Comparison of ENCODE assay signal across 8 cellular contexts in the genomic region with DNA sequence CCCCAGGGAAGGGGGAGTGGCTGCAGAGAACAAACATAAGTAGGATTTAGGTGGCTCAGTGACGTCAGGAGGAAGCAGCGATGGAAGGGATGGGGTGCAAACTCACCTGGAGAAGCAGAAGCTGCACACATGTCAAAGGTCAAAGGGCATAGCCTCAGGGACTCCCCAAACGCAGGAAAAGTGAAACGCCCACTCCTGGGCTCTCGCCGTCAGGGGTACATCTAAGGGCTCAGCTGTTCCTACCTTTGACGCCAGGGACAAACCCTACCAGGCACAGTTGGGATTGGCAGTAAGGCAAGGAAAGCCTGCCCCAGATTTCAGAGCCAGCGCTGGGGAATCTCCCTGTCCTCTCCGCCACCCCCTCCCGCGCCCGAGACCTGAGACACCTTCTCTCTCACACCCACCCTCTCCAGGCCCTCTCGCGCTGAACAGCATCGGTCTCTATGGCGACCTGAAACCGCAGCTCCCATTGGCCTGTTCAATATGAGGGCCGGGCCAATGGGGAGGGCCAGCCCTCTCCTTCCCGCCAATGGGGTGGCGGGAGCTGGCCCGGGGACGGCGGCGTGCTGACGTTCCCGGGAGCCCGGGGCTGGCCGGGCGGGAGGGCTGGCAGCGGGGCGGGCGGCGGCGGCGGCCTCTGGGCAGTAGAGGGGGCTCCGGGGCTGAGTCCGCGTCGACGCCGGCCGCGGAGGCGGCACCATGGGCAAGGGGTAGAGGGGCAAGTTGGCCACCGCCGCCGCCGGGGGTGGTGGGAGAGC. TPM values are rescaled to one million over a fixed set of nuclear protein-coding genes. Genes with fewer than 3 reads are reported as not detected.
DNase-seq lines count a peak whose midpoint lies in the region; ATAC-seq, FAIRE-seq and TF ChIP-seq lines count a peak whose summit lies in the region.

A gene (minus strand): TSS at position 445 of the 758 bp plus-strand sequence. CDS start 314 bp downstream, at position 131.
A gene with protein sequence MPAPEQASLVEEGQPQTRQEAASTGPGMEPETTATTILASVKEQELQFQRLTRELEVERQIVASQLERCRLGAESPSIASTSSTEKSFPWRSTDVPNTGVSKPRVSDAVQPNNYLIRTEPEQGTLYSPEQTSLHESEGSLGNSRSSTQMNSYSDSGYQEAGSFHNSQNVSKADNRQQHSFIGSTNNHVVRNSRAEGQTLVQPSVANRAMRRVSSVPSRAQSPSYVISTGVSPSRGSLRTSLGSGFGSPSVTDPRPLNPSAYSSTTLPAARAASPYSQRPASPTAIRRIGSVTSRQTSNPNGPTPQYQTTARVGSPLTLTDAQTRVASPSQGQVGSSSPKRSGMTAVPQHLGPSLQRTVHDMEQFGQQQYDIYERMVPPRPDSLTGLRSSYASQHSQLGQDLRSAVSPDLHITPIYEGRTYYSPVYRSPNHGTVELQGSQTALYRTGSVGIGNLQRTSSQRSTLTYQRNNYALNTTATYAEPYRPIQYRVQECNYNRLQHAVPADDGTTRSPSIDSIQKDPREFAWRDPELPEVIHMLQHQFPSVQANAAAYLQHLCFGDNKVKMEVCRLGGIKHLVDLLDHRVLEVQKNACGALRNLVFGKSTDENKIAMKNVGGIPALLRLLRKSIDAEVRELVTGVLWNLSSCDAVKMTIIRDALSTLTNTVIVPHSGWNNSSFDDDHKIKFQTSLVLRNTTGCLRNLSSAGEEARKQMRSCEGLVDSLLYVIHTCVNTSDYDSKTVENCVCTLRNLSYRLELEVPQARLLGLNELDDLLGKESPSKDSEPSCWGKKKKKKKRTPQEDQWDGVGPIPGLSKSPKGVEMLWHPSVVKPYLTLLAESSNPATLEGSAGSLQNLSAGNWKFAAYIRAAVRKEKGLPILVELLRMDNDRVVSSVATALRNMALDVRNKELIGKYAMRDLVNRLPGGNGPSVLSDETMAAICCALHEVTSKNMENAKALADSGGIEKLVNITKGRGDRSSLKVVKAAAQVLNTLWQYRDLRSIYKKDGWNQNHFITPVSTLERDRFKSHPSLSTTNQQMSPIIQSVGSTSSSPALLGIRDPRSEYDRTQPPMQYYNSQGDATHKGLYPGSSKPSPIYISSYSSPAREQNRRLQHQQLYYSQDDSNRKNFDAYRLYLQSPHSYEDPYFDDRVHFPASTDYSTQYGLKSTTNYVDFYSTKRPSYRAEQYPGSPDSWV (plus strand): TSS at position 644 of the 758 bp plus-strand sequence. CDS start 76,233 bp downstream, outside the sequence.

- peak within 1 kb of the TSS; percentile 74 to 75 for H3K9ac ChIP-seq in kidney (ENCODE audit: low read length in 2 of 2)

- peak; percentile 38 for FAIRE-seq in kidney (lab: Jason Lieb, UNC)

- intact Hi-C loops in kidney (cut with DNase I) = no loop called here

- no peaks in the 10 kb centered on the region for H3K36me3 ChIP-seq in kidney (ENCODE audit: control insufficient read depth in 1 of 2, insufficient read depth in 2 of 2, low read length in 2 of 2)

- DNase-seq in AG10803 (ENCODE audit: low read depth) = peak; percentile 90
- peak; percentile 76 to 92 for DNase-seq in NCI-H446 (lab: John Stamatoyannopoulos, UW)
- DNase-seq in activated CD4-positive, alpha-beta T cell treated with anti-CD3 and anti-CD28 coated beads for 1 hour = peak; percentile 82
- DNase-seq in cerebellar nuclear complex (lab: John Stamatoyannopoulos, UW) = peak; percentile 88 to 89
- DNase-seq in kidney = peak; percentile 97
- DNase-seq in stimulated activated CD4-positive, alpha-beta T cell treated with anti-CD3 and anti-CD28 coated beads, Interleukin-12 subunit alpha, Interleukin-12 subunit beta, amount 100 ng/mL, for 48 hours (ENCODE audit: low read depth in 2 of 3, low spot score in 1 of 3) = peak; percentile 73 to 85 (median 82)

- H3K4me3 ChIP-seq in AG10803 (ENCODE audit: low read length) = peak within 1 kb of the TSS; percentile 87
- peak within 1 kb of the TSS; percentile 91 to 94 for H3K4me3 ChIP-seq in kidney (ENCODE audit: low read length in 2 of 2)

- peaks cover 14 to 18% of the 10 kb centered on the region in 2 donors for H3K4me1 ChIP-seq in kidney (ENCODE audit: control insufficient read depth in 1 of 2, insufficient read depth in 1 of 2, low read depth in 1 of 2, low read length in 2 of 2)

- TF ChIP-seq CTCF in AG10803 (conservative IDR thresholded peaks at IDR 0.05; ENCODE audit: low read length) (peak; percentile 37), kidney (IDR thresholded peaks at IDR 0.05; ENCODE audit: borderline replicate concordance, extremely low read depth, insufficient read depth) (no peak)

- ATAC-seq in GM19035 (IDR thresholded peaks at IDR 0.05; ENCODE audit: unreplicated experiment) (peak; percentile 93), HG03342 (IDR thresholded peaks at IDR 0.05; ENCODE audit: unreplicated experiment) (peak; percentile 96)

- no peaks in the 10 kb centered on the region for H3K9me3 ChIP-seq in kidney (ENCODE audit: control insufficient read depth in 1 of 2, low read length in 2 of 2)

- H3K27ac ChIP-seq in kidney (ENCODE audit: low read depth in 2 of 2, low read length in 2 of 2) = peak within 1 kb of the TSS; percentile 98 to 99

RNA-seq across cellular contexts. Expression of the first gene that starts in this region (rescaled TPM):
- total RNA-seq in kidney = 21.0 TPM
- 6.6 TPM for polyA plus RNA-seq in kidney (ENCODE audit: insufficient read depth, low read depth, low replicate concordance)

RNA-seq across cellular contexts. Expression of the second gene that starts in this region (rescaled TPM):
- 243 TPM for total RNA-seq in kidney
- 120 TPM for polyA plus RNA-seq in kidney (ENCODE audit: insufficient read depth, low read depth, low replicate concordance)

Comparison
In these comparisons a context has a peak if more than half of its experiments do, and no peak if none do; other contexts are left out.
1. Peak in every context shown above with its lines: DNase-seq, ATAC-seq, H3K4me3 ChIP-seq and H3K27ac ChIP-seq.